ENCODE assay signal across 2 cellular contexts in the genomic region with DNA sequence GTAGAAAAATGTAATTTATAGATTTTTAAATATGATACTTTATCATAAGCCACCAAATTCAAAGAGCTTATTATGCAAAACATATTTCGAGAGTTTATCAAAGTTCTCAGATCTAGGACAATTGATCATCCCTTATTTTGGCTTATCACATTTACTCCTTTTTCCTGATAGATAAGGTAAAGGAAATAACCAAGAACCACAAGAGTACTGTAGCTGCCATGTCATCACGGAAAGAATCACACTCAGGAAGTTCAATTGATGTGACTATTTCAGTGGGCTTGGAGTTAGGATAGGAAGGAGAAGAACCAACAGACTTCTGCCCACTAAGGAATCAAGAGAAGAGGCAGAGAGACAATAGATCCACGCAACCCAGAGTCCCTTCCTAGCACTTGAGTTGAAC.
TF ChIP-seq lines count a peak whose summit lies in the region.

No MANE protein-coding gene starts in this region.

TF ChIP-seq in IMR-90, 13 proteins besides CTCF, POLR2A, EP300 and RAD21:
- TF ChIP-seq RFX5 (IDR thresholded peaks at IDR 0.05; ENCODE audit: low read depth, low read length) (no peak), RCOR1 (IDR thresholded peaks at IDR 0.05; ENCODE audit: insufficient replicate concordance, low read length) (no peak), MAFK (IDR thresholded peaks at IDR 0.05; ENCODE audit: low read depth, low read length) (no peak), MAZ (IDR thresholded peaks at IDR 0.05; ENCODE audit: borderline replicate concordance, low read depth, low read length) (no peak), BHLHE40 (IDR thresholded peaks at IDR 0.05; ENCODE audit: low read depth, low read length) (no peak), MXI1 (IDR thresholded peaks at IDR 0.05; ENCODE audit: borderline replicate concordance, low read depth, low read length) (no peak), CEBPB (IDR thresholded peaks at IDR 0.05; ENCODE audit: low read depth, low read length) (no peak), NFE2L2 (IDR thresholded peaks at IDR 0.05; ENCODE audit: low read depth, low read length) (no peak), SMC3 (IDR thresholded peaks at IDR 0.05; ENCODE audit: low read depth, low read length) (no peak), FOS (IDR thresholded peaks at IDR 0.05; ENCODE audit: low read depth, low read length) (no peak), CHD1 (IDR thresholded peaks at IDR 0.05; ENCODE audit: low read depth, low read length) (no peak)
- TF ChIP-seq, protein P1, sequence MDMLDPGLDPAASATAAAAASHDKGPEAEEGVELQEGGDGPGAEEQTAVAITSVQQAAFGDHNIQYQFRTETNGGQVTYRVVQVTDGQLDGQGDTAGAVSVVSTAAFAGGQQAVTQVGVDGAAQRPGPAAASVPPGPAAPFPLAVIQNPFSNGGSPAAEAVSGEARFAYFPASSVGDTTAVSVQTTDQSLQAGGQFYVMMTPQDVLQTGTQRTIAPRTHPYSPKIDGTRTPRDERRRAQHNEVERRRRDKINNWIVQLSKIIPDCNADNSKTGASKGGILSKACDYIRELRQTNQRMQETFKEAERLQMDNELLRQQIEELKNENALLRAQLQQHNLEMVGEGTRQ (IDR thresholded peaks at IDR 0.05; ENCODE audit: low read depth, low read length) = no peak
- TF ChIP-seq, protein P2, sequence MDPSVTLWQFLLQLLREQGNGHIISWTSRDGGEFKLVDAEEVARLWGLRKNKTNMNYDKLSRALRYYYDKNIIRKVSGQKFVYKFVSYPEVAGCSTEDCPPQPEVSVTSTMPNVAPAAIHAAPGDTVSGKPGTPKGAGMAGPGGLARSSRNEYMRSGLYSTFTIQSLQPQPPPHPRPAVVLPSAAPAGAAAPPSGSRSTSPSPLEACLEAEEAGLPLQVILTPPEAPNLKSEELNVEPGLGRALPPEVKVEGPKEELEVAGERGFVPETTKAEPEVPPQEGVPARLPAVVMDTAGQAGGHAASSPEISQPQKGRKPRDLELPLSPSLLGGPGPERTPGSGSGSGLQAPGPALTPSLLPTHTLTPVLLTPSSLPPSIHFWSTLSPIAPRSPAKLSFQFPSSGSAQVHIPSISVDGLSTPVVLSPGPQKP (IDR thresholded peaks at IDR 0.05; ENCODE audit: borderline replicate concordance, low read depth, low read length) = no peak

TF ChIP-seq in H1, 55 proteins besides CTCF, POLR2A, EP300 and RAD21:
- TF ChIP-seq CHD2 (IDR thresholded peaks at IDR 0.05; ENCODE audit: low read length) = no peak
